8 cellular contexts compared by ENCODE assay signal in the genomic region with DNA sequence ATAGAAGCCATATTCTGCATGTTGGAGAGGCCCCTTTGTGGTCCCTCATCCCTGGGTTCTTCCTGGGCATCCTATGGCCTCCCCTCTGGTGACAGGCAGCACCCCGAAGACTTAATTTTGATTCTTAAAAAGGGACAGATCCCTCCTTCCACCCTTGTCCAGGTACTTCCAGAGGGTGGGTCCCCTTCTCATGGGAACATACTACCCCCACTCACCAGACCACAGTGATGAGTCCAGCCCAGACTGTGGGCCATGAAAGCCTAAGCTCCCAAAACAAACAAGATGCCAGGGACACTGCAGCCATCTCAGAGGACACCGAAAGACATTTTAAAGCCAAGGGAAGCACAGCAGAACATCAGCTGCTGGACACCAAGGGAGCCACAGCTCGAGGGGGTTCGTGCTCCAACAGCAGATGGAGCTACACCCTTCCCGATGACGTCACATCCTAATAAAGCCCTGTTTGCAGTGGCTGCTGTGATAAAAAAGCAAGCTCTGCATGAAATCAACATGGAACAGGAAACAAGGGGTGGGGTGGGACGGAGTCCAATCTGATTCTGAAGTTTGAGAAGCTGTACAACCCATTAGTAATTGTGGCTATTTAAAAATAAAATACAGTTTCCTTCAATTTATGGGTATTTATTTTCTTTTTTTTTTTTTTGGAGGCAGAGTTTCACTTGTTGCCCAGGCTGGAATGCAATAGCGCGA. TPM values are rescaled to one million over a fixed set of nuclear protein-coding genes. Genes with fewer than 3 reads are reported as not detected.
DNase-seq lines count a peak whose midpoint lies in the region; ATAC-seq lines count a peak whose summit lies in the region.

No MANE protein-coding gene starts in this region.

- H3K4me3 Mint-ChIP-seq in activated T-cell treated with anti-CD3 and anti-CD28 coated beads, Interleukin-2, amount 50 U/mL, for 72 hours = no peak overlapping the region
- no peak overlapping the region for H3K4me3 Mint-ChIP-seq in activated T-cell treated with anti-CD3 and anti-CD28 coated beads, Interleukin-2, amount 50 U/mL, for 4 hours

- no peak for DNase-seq in activated T-cell treated with anti-CD3 and anti-CD28 coated beads, Interleukin-2, amount 50 U/mL, for 72 hours
- no peak for DNase-seq in activated T-cell treated with anti-CD3 and anti-CD28 coated beads, Interleukin-2, amount 50 U/mL, for 4 hours
- peak; percentile 40 for DNase-seq in NCI-H82 treated with DMSO at 0.1 percent for 48 hours (lab: John Stamatoyannopoulos, UW; ENCODE audit: unreplicated experiment)
- DNase-seq in astrocyte of the hippocampus (ENCODE audit: low read depth, low spot score) = peak; percentile 72
- DNase-seq in left cardiac atrium = peak; percentile 88
- DNase-seq in renal cortical epithelial cell (ENCODE audit: low read depth) = peak; percentile 44

- peaks cover 0 to 3% of the 10 kb centered on the region in 2 donors for H3K36me3 Mint-ChIP-seq in activated T-cell treated with anti-CD3 and anti-CD28 coated beads, Interleukin-2, amount 50 U/mL, for 72 hours (ENCODE audit: insufficient read depth in 2 of 2)
- peaks cover 6% of the 10 kb centered on the region for H3K36me3 Mint-ChIP-seq in activated T-cell treated with anti-CD3 and anti-CD28 coated beads, Interleukin-2, amount 50 U/mL, for 4 hours (ENCODE audit: insufficient read depth)

- H3K27me3 Mint-ChIP-seq in activated T-cell treated with anti-CD3 and anti-CD28 coated beads, Interleukin-2, amount 50 U/mL, for 72 hours (ENCODE audit: low read depth) = no peaks in the 10 kb centered on the region
- no peaks in the 10 kb centered on the region for H3K27me3 Mint-ChIP-seq in activated T-cell treated with anti-CD3 and anti-CD28 coated beads, Interleukin-2, amount 50 U/mL, for 4 hours (ENCODE audit: low read depth)

- ATAC-seq in activated T-cell treated with anti-CD3 and anti-CD28 coated beads, Interleukin-2, amount 50 U/mL, for 72 hours (replicated peaks in 1 of 2) = no peak
- ATAC-seq in activated T-cell treated with anti-CD3 and anti-CD28 coated beads, Interleukin-2, amount 50 U/mL, for 4 hours = no peak
- ATAC-seq in left cardiac atrium (peak; percentile 83 to 89), HG03432 (IDR thresholded peaks at IDR 0.05; ENCODE audit: unreplicated experiment) (no peak), GM21717 (IDR thresholded peaks at IDR 0.05; ENCODE audit: unreplicated experiment) (no peak)

- H3K27ac Mint-ChIP-seq in activated T-cell treated with anti-CD3 and anti-CD28 coated beads, Interleukin-2, amount 50 U/mL, for 72 hours = peak overlapping the region; percentile 60

- H3K9me3 Mint-ChIP-seq in activated T-cell treated with anti-CD3 and anti-CD28 coated beads, Interleukin-2, amount 50 U/mL, for 72 hours = no peaks in the 10 kb centered on the region
- no peaks in the 10 kb centered on the region for H3K9me3 Mint-ChIP-seq in activated T-cell treated with anti-CD3 and anti-CD28 coated beads, Interleukin-2, amount 50 U/mL, for 4 hours

- intact Hi-C loops in left cardiac atrium (cut with DNase I) = no loop called here

- H3K4me1 Mint-ChIP-seq in activated T-cell treated with anti-CD3 and anti-CD28 coated beads, Interleukin-2, amount 50 U/mL, for 72 hours (ENCODE audit: low read depth) = peaks cover 67% of the 10 kb centered on the region
- H3K4me1 Mint-ChIP-seq in activated T-cell treated with anti-CD3 and anti-CD28 coated beads, Interleukin-2, amount 50 U/mL, for 4 hours (ENCODE audit: low read depth) = peaks cover 83% of the 10 kb centered on the region

RNA-seq across cellular contexts. Expression of gene GNB1, which starts 32.4 kb away (rescaled TPM):
- 100 to 1,000 TPM; 350 to 418 TPM for total RNA-seq in activated T-cell treated with anti-CD3 and anti-CD28 coated beads, Interleukin-2, amount 50 U/mL, for 72 hours
- total RNA-seq in activated T-cell treated with anti-CD3 and anti-CD28 coated beads, Interleukin-2, amount 50 U/mL, for 4 hours = 100 to 1,000 TPM; 354 to 395 (median 387) TPM
- total RNA-seq in left cardiac atrium (100 to 1,000 TPM; 188 to 206 TPM), renal cortical epithelial cell (109 and 209 TPM in 2 replicates)

RNA-seq across cellular contexts. Expression of gene CALML6, which starts 56.5 kb away (rescaled TPM):
- total RNA-seq in activated T-cell treated with anti-CD3 and anti-CD28 coated beads, Interleukin-2, amount 50 U/mL, for 72 hours = 1 to 10 TPM; 1.8 TPM
- under 1 TPM; 0.38 to 0.61 (median 0.51) TPM for total RNA-seq in activated T-cell treated with anti-CD3 and anti-CD28 coated beads, Interleukin-2, amount 50 U/mL, for 4 hours
- total RNA-seq in left cardiac atrium (under 1 TPM in 1 of 2 donors, not detected in 1; 0.21 TPM), renal cortical epithelial cell (0.05 TPM in 1 of 2 replicates, not detected in the other)

Comparison
In these comparisons a context has a peak if more than half of its experiments do, and no peak if none do; other contexts are left out.
1. ATAC-seq: peak in left cardiac atrium (2 of 2); none in activated T-cell treated with anti-CD3 and anti-CD28 coated beads, Interleukin-2, amount 50 U/mL, for 72 hours (0 of 2), activated T-cell treated with anti-CD3 and anti-CD28 coated beads, Interleukin-2, amount 50 U/mL, for 4 hours (0 of 2), HG03432 (single experiment) and GM21717 (single experiment).
2. DNase-seq: peak in NCI-H82 treated with DMSO at 0.1 percent for 48 hours (single experiment), astrocyte of the hippocampus (single experiment), left cardiac atrium (single experiment) and renal cortical epithelial cell (single experiment); none in activated T-cell treated with anti-CD3 and anti-CD28 coated beads, Interleukin-2, amount 50 U/mL, for 72 hours (0 of 2) and activated T-cell treated with anti-CD3 and anti-CD28 coated beads, Interleukin-2, amount 50 U/mL, for 4 hours (single experiment).